ENCODE assay signal across 22 cellular contexts in the genomic region with DNA sequence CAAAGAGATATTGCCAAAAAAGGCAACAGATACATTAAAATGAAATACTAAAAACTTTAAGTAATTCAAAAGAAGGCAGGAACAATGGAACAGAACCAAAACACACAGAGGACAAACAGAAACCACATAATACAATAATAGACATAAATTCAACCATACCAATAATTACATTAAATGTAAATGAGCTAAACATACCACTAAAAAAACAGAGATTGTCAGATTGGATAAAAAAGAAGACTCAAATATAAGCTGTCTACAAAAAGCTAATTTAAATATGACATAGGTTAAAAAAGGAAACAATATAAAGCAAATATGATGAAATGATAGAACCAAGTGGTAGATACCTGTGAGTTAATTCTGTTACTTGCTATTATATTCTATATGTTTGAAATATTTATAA.
"Had no signal": no experiment of that assay in that cellular context is flagged by ENCODE, and none has a peak within 500 bp of the region (broad histone marks: within the 10 kb centered on the region; RNA-seq: fewer than 3 reads in every experiment).

No MANE protein-coding gene starts in this region.

- DNase-seq: KBM-7, MV-4-11, NCI-H1048, NCI-H1105, NCI-H1417, NCI-H1436 treated with DMSO at 0.1 percent for 48 hours, NCI-H1694, NCI-H187 treated with DMSO at 0.1 percent for 48 hours, NCI-H2081, NCI-H2107, NCI-H2227 treated with DMSO at 0.1 percent for 48 hours, NCI-H524, NCI-H526 treated with DMSO at 0.1 percent for 48 hours, NCI-H774, Right ventricle myocardium superior, RPMI8226, SIG-M5 had no signal

- H3K4me1 ChIP-seq: SJSA1 had no signal

- H3K36me3 ChIP-seq: SJSA1 had no signal

- H3K4me3 ChIP-seq: SJSA1, SK-N-MC had no signal

- H3K27me3 ChIP-seq: SJSA1 had no signal

- FAIRE-seq: HTR-8/SVneo, RCC 7860 had no signal

- H3K27ac ChIP-seq: HL-60, SJSA1, SK-N-MC had no signal

- H3K9me3 ChIP-seq: SJSA1 had no signal
